In the genomic region with DNA sequence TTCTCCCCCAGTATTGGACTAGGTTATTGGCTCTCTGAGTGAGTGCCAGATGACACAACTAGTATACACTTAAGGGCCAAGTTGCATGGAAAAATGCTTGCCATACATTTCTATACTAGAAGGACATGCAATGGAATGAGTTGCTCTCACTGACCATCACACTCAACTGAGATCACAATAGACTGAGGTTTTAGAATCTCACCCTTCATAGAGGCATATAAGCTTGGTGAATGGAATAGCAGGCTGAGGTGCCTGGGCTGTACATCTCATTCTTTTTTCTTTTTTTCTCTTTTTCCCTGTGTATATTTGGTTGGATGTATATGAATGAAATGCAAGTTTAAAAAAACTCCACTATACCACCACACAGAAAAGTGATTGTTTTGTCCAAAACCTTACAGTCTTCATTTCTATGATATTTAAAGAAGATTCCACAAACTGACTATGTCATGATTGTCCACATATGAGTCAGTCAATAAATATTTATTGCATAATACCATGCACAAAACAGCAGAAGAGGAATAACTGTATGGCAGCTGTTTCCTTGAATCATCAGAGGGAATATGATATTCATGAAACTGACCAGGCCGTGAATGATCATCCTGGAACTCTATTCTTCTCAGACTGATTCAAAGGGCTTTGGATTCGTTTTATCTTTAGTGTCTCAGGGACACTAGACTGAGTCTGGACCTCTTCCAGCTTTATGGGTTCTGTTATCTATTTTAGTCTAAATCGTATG, we compare ENCODE assay signal across 13 cellular contexts.
DNase-seq lines count a peak whose midpoint lies in the region; ATAC-seq and TF ChIP-seq lines count a peak whose summit lies in the region.
"Had no signal": no experiment of that assay in that cellular context is flagged by ENCODE, and none has a peak within 500 bp of the region (broad histone marks: within the 10 kb centered on the region; RNA-seq: fewer than 3 reads in every experiment).

No MANE protein-coding gene starts in this region.

- H3K36me3 Mint-ChIP-seq in activated CD8-positive, alpha-beta memory T cell treated with anti-CD3 and anti-CD28 coated beads, Interleukin-2, amount 10 ng/mL, durations not matched to agents 7 days and 5 days = no peaks in the 10 kb centered on the region
- H3K36me3 Mint-ChIP-seq: activated naive CD8-positive, alpha-beta T cell had no signal

- DNase-seq in DMS53 treated with DMSO at 0.1 percent for 48 hours (lab: John Stamatoyannopoulos, UW; ENCODE audit: unreplicated experiment) = peak; percentile 69
- DNase-seq in NCI-H460 (ENCODE audit: extremely low read depth, low read depth) = peak; percentile 59
- DNase-seq in dedifferentiated amniotic fluid mesenchymal stem cell (ENCODE audit: extremely low spot score) = peak; percentile 90
- no peak for DNase-seq in omental fat pad (ENCODE audit: low spot score)
- DNase-seq in activated CD8-positive, alpha-beta memory T cell treated with anti-CD3 and anti-CD28 coated beads, Interleukin-2, amount 10 ng/mL, durations not matched to agents 7 days and 5 days = no peak
- DNase-seq in spleen = no peak
- DNase-seq: activated B cell treated with CpG ODN at 0.5 μM for 24 hours, DMS79, NCI-H82, transverse colon had no signal

- H3K9me3 Mint-ChIP-seq in activated CD8-positive, alpha-beta memory T cell treated with anti-CD3 and anti-CD28 coated beads, Interleukin-2, amount 10 ng/mL, durations not matched to agents 7 days and 5 days (ENCODE audit: low read depth) = no peaks in the 10 kb centered on the region
- H3K9me3 Mint-ChIP-seq: activated B cell treated with CpG ODN at 0.5 μM for 24 hours had no signal

- 49 to 66% (median 61%) methylated on average over 3 of the region's 3 CpGs for WGBS in spleen, 5 donors

- H3K36me3 ChIP-seq in spleen = peaks cover 0 to 21% (median 0%) of the 10 kb centered on the region in 6 donors
- H3K36me3 ChIP-seq: transverse colon had no signal

- no peaks in the 10 kb centered on the region for H3K27me3 ChIP-seq in spleen (replicated peaks in 1 of 7)
- H3K27me3 ChIP-seq: transverse colon had no signal

- H3K4me3 ChIP-seq in spleen = no peak overlapping the region
- H3K4me3 ChIP-seq: transverse colon had no signal

- H3K9me3 ChIP-seq in spleen = no peaks in the 10 kb centered on the region
- H3K9me3 ChIP-seq: transverse colon had no signal

- no peak for TF ChIP-seq CTCF in omental fat pad (IDR thresholded peaks at IDR 0.05)
- no peak for TF ChIP-seq CTCF in spleen (IDR thresholded peaks at IDR 0.05 in 8 of 11, conservative IDR thresholded peaks at IDR 0.05 in 3 of 11)

- no peak for TF ChIP-seq POLR2A in spleen (IDR thresholded peaks at IDR 0.05)

- no peaks in the 10 kb centered on the region for H3K27me3 Mint-ChIP-seq in activated CD8-positive, alpha-beta memory T cell treated with anti-CD3 and anti-CD28 coated beads, Interleukin-2, amount 10 ng/mL, durations not matched to agents 7 days and 5 days
- H3K27me3 Mint-ChIP-seq: activated B cell treated with CpG ODN at 0.5 μM for 24 hours; activated naive CD8-positive, alpha-beta T cell had no signal

- H3K4me1 ChIP-seq in spleen = peaks cover 0 to 61% (median 27%) of the 10 kb centered on the region in 6 donors
- H3K4me1 ChIP-seq: transverse colon had no signal

- ATAC-seq in omental fat pad (ENCODE audit: low FRiP score) (peak; percentile 94), HG02623 (IDR thresholded peaks at IDR 0.05; ENCODE audit: unreplicated experiment) (no peak), GM19324 (IDR thresholded peaks at IDR 0.05; ENCODE audit: low FRiP score, unreplicated experiment) (no peak)
- no peak for ATAC-seq in activated CD8-positive, alpha-beta memory T cell treated with anti-CD3 and anti-CD28 coated beads, Interleukin-2, amount 10 ng/mL, durations not matched to agents 7 days and 5 days

- CTCF ChIA-PET in activated CD8-positive, alpha-beta memory T cell treated with anti-CD3 and anti-CD28 coated beads, Interleukin-2, amount 10 ng/mL, durations not matched to agents 7 days and 5 days (lab: Charles Lee) = interaction anchor here (1.2 to 1.7 kb wide), 3 partner anchors 43 to 216 kb away, joined by 3 to 6 read pairs (median 5); no protein-coding TSS in a partner anchor

- intact Hi-C loops in spleen (cut with DNase I; ENCODE audit: low total_unique reads) = loop anchor here (10.0 kb wide), 1 partner anchor 219 kb away; no protein-coding TSS in a partner anchor

- H3K4me1 Mint-ChIP-seq in activated CD8-positive, alpha-beta memory T cell treated with anti-CD3 and anti-CD28 coated beads, Interleukin-2, amount 10 ng/mL, durations not matched to agents 7 days and 5 days = peaks cover 41% of the 10 kb centered on the region

- peak overlapping the region in 4 of 8 donors; percentile 11 to 22 (median 18) for H3K27ac ChIP-seq in spleen
- H3K27ac ChIP-seq: transverse colon had no signal

- no peak overlapping the region for H3K4me3 Mint-ChIP-seq in activated CD8-positive, alpha-beta memory T cell treated with anti-CD3 and anti-CD28 coated beads, Interleukin-2, amount 10 ng/mL, durations not matched to agents 7 days and 5 days
- H3K4me3 Mint-ChIP-seq: activated B cell treated with CpG ODN at 0.5 μM for 24 hours; activated naive CD8-positive, alpha-beta T cell had no signal

- no peak overlapping the region for H3K27ac Mint-ChIP-seq in activated CD8-positive, alpha-beta memory T cell treated with anti-CD3 and anti-CD28 coated beads, Interleukin-2, amount 10 ng/mL, durations not matched to agents 7 days and 5 days
- H3K27ac Mint-ChIP-seq: activated B cell treated with CpG ODN at 0.5 μM for 24 hours; activated naive CD8-positive, alpha-beta T cell had no signal

Comparison
In these comparisons a context has a peak if more than half of its experiments do, and no peak if none do; other contexts are left out.
1. DNase-seq: peak in DMS53 treated with DMSO at 0.1 percent for 48 hours (single experiment), NCI-H460 (single experiment) and dedifferentiated amniotic fluid mesenchymal stem cell (single experiment); none in omental fat pad (single experiment), activated CD8-positive, alpha-beta memory T cell treated with anti-CD3 and anti-CD28 coated beads, Interleukin-2, amount 10 ng/mL, durations not matched to agents 7 days and 5 days (single experiment) and spleen (single experiment).